Comparison of ENCODE assay signal across 8 cellular contexts in genomic region chr7:157302314-157302711, GRCh38. TPM values are rescaled to one million over a fixed set of nuclear protein-coding genes. Genes with fewer than 3 reads are reported as not detected.
DNase-seq lines count a peak whose midpoint lies in the region; ATAC-seq, FAIRE-seq and TF ChIP-seq lines count a peak whose summit lies in the region.

No MANE protein-coding gene starts in this region.

- CTCF ChIA-PET in activated CD4-positive, alpha-beta memory T cell treated with anti-CD3 and anti-CD28 coated beads, Interleukin-2, amount 10 ng/mL, durations not matched to agents 7 days and 5 days (lab: Charles Lee) = interaction anchor here (0.7 to 2.0 kb wide), 7 partner anchors 11 to 353 kb away, joined by 3 to 12 read pairs (median 5); partner anchors contain the start of genes DNAJB6 and NOM1
- CTCF ChIA-PET in endothelial cell of umbilical vein (lab: Charles Lee) = interaction anchor here (1.1 kb wide), 1 partner anchor 84 kb away, joined by 3 read pairs; no protein-coding TSS in a partner anchor

- H3K36me3 Mint-ChIP-seq in activated CD4-positive, alpha-beta memory T cell treated with anti-CD3 and anti-CD28 coated beads, Interleukin-2, amount 10 ng/mL, durations not matched to agents 7 days and 5 days (ENCODE audit: low read depth) = peaks cover 7% of the 10 kb centered on the region

- H3K4me3 ChIP-seq in endothelial cell of umbilical vein (replicated peaks in 1 of 3; ENCODE audit: insufficient read depth in 1 of 3, low read depth in 1 of 3, low read length in 3 of 3) = no peak overlapping the region

- dilution Hi-C loops in endothelial cell of umbilical vein (cut with MboI; ENCODE audit: extremely low pct_ligation_motif_present, low sequenced_read_pairs) = no loop called here

- H2AFZ ChIP-seq in endothelial cell of umbilical vein (ENCODE audit: low read depth, low read length) = peak overlapping the region; percentile 68

- H3K9me3 ChIP-seq in endothelial cell of umbilical vein (replicated peaks; ENCODE audit: control insufficient read depth, insufficient read depth, low read length) = no peaks in the 10 kb centered on the region

- H3K36me3 ChIP-seq in endothelial cell of umbilical vein (ENCODE audit: control insufficient read depth in 2 of 2, extremely low read depth in 1 of 2, insufficient read depth in 2 of 2, low read length in 2 of 2) = no peaks in the 10 kb centered on the region

- BruUV-seq in endothelial cell of umbilical vein (replicated peaks; lab: Mats Ljungman, UMichigan) = no TSS peak

- intact Hi-C loops in endothelial cell of umbilical vein (cut with micrococcal nuclease) (no loop called here), sciatic nerve (cut with DNase I) (no loop called here)

- no peak for FAIRE-seq in endothelial cell of umbilical vein (lab: Jason Lieb, UNC)

- H3K9ac ChIP-seq in endothelial cell of umbilical vein (replicated peaks; ENCODE audit: extremely low read depth, insufficient read depth, low read length) = no peak overlapping the region

- H3K9me3 Mint-ChIP-seq in activated CD4-positive, alpha-beta memory T cell treated with anti-CD3 and anti-CD28 coated beads, Interleukin-2, amount 10 ng/mL, durations not matched to agents 7 days and 5 days = peaks cover 5% of the 10 kb centered on the region

- peaks cover 72% of the 10 kb centered on the region for H3K4me1 Mint-ChIP-seq in activated CD4-positive, alpha-beta memory T cell treated with anti-CD3 and anti-CD28 coated beads, Interleukin-2, amount 10 ng/mL, durations not matched to agents 7 days and 5 days

- no peaks in the 10 kb centered on the region for H3K27me3 Mint-ChIP-seq in activated CD4-positive, alpha-beta memory T cell treated with anti-CD3 and anti-CD28 coated beads, Interleukin-2, amount 10 ng/mL, durations not matched to agents 7 days and 5 days

- H3K4me3 Mint-ChIP-seq in activated CD4-positive, alpha-beta memory T cell treated with anti-CD3 and anti-CD28 coated beads, Interleukin-2, amount 10 ng/mL, durations not matched to agents 7 days and 5 days = peak overlapping the region; percentile 63

- TF ChIP-seq CTCF in endothelial cell of umbilical vein (IDR thresholded peaks at IDR 0.05; ENCODE audit: extremely low read depth in 1 of 2, insufficient read depth in 1 of 2, low read depth in 1 of 2, low read length in 2 of 2) = no peak

- TF ChIP-seq POLR2A in GM18526 (IDR thresholded peaks at IDR 0.05; ENCODE audit: extremely low read depth, insufficient read length) (peak; percentile 64), endothelial cell of umbilical vein (IDR thresholded peaks at IDR 0.05; ENCODE audit: low read depth, low read length) (no peak)

- H3K27me3 ChIP-seq in endothelial cell of umbilical vein (ENCODE audit: control insufficient read depth in 2 of 2, insufficient read depth in 2 of 2, low read length in 2 of 2) = no peaks in the 10 kb centered on the region

- no peaks in the 10 kb centered on the region for H4K20me1 ChIP-seq in endothelial cell of umbilical vein (replicated peaks; ENCODE audit: control insufficient read depth, extremely low read depth, insufficient read depth, low read length)

- no peak overlapping the region for H3K27ac ChIP-seq in endothelial cell of umbilical vein (ENCODE audit: insufficient read depth, low read depth, low read length)

- ATAC-seq in HG02763 (IDR thresholded peaks at IDR 0.05; ENCODE audit: unreplicated experiment) (peak; percentile 89), sciatic nerve (peak; percentile 81)

- POLR2A ChIA-PET in activated CD4-positive, alpha-beta memory T cell treated with anti-CD3 and anti-CD28 coated beads, Interleukin-2, amount 10 ng/mL, durations not matched to agents 7 days and 5 days (lab: Charles Lee) = interaction anchor here (0.6 to 3.6 kb wide), 7 partner anchors 8 to 162 kb away, joined by 3 to 57 read pairs (median 4); partner anchors contain the start of gene DNAJB6
- POLR2A ChIA-PET in endothelial cell of umbilical vein (lab: Charles Lee) = no interaction called here

- DNase-seq in NCI-H2107 treated with DMSO at 0.1 percent for 48 hours (lab: John Stamatoyannopoulos, UW; ENCODE audit: unreplicated experiment) (peak; percentile 32), endothelial cell of umbilical vein (ENCODE audit: low read depth, low spot score) (no peak), sciatic nerve (ENCODE audit: low spot score) (no peak), cerebellar cortex (ENCODE audit: low spot score) (no peak), NCI-H446 treated with DMSO at 0.1 percent for 48 hours (lab: John Stamatoyannopoulos, UW) (no peak)
- DNase-seq in activated CD4-positive, alpha-beta memory T cell treated with anti-CD3 and anti-CD28 coated beads, Interleukin-2, amount 10 ng/mL, durations not matched to agents 7 days and 5 days = peak; percentile 93

- no peak overlapping the region for H3K4me2 ChIP-seq in endothelial cell of umbilical vein (ENCODE audit: insufficient read depth, low read length)

- peak overlapping the region; percentile 98 for H3K27ac Mint-ChIP-seq in activated CD4-positive, alpha-beta memory T cell treated with anti-CD3 and anti-CD28 coated beads, Interleukin-2, amount 10 ng/mL, durations not matched to agents 7 days and 5 days

- H3K79me2 ChIP-seq in endothelial cell of umbilical vein (ENCODE audit: control insufficient read depth, insufficient read depth, low read length) = no peaks in the 10 kb centered on the region

- peaks cover 4% of the 10 kb centered on the region for H3K4me1 ChIP-seq in endothelial cell of umbilical vein (ENCODE audit: control insufficient read depth, extremely low read depth, insufficient read depth, low read length)

- no peaks in the 10 kb centered on the region for H3K9me1 ChIP-seq in endothelial cell of umbilical vein (replicated peaks; ENCODE audit: control insufficient read depth, extremely low read depth, insufficient read depth, low read length)

TF ChIP-seq in endothelial cell of umbilical vein, 7 proteins besides CTCF, POLR2A, EP300 and RAD21:
- TF ChIP-seq JUN (IDR thresholded peaks at IDR 0.05; ENCODE audit: borderline replicate concordance, insufficient read depth, insufficient read length, low read depth) (no peak), POLR2AphosphoS5 (IDR thresholded peaks at IDR 0.05; ENCODE audit: insufficient read depth, low read depth, low read length) (no peak), EZH2 (IDR thresholded peaks at IDR 0.05; ENCODE audit: borderline replicate concordance, low read depth, low read length, severe bottlenecking) (no peak)

RNA-seq across cellular contexts. Expression of gene DNAJB6, which starts 34.5 kb away (rescaled TPM):
- total RNA-seq in activated CD4-positive, alpha-beta memory T cell treated with anti-CD3 and anti-CD28 coated beads, Interleukin-2, amount 10 ng/mL, durations not matched to agents 7 days and 5 days = 10 to 100 TPM; 85.9 to 97.1 TPM
- total RNA-seq in endothelial cell of umbilical vein (135 and 138 TPM in 2 replicates), sciatic nerve (129 TPM)
- polyA plus RNA-seq in endothelial cell of umbilical vein = 58.5 and 69.6 TPM in 2 replicates
- 69.2 and 75.1 TPM in 2 replicates for polyA plus RNA-seq in endothelial cell of umbilical vein (2011; cell fraction: cytosol; rRNA removed)
- polyA plus RNA-seq in endothelial cell of umbilical vein (2011; cell fraction: nucleus; rRNA removed) = 86.7 and 114 TPM in 2 replicates
- polyA plus RNA-seq in endothelial cell of umbilical vein (2012) = 121 and 148 TPM in 2 replicates
- 56.0 and 57.0 TPM in 2 replicates for polyA minus RNA-seq in endothelial cell of umbilical vein
- 40.8 TPM for polyA minus RNA-seq in endothelial cell of umbilical vein (2011; cell fraction: cytosol; rRNA and poly(A)+ RNA removed)
- polyA minus RNA-seq in endothelial cell of umbilical vein (2011; cell fraction: nucleus; rRNA and poly(A)+ RNA removed) = 80.9 and 82.0 TPM in 2 replicates

Comparison
In these comparisons a context has a peak if more than half of its experiments do, and no peak if none do; other contexts are left out.
1. DNase-seq: peak in NCI-H2107 treated with DMSO at 0.1 percent for 48 hours (single experiment) and activated CD4-positive, alpha-beta memory T cell treated with anti-CD3 and anti-CD28 coated beads, Interleukin-2, amount 10 ng/mL, durations not matched to agents 7 days and 5 days (single experiment); none in endothelial cell of umbilical vein (single experiment), sciatic nerve (single experiment), cerebellar cortex (single experiment) and NCI-H446 treated with DMSO at 0.1 percent for 48 hours (single experiment).